In the genomic region with DNA sequence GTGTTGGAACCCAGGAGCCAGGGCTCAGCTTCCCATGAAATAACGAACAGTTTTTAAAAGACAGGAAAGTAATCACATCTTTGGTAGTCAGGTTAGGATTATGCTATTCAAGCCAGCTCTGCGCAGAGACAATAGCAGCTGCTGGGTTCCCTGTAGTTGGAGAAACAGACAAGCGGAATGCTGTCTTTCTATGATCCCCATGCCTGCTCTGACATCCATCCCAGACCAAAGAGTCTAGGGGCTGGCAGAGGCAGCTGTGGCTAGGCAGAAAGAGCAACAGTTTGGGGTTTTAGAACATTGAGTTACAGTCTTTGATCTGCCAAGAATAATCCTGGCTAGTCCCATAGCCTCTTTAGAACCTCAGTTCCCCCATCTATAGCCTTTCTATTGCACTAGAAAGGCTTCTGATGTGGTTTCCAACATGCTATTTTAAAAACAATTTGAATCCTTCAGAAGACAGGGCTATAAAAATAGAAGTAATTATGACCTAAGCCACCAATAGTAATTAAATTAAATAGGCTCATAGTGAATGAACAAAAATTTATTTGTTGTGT, we compare ENCODE assay signal across 23 cellular contexts.
"Had no signal": no experiment of that assay in that cellular context is flagged by ENCODE, and none has a peak within 500 bp of the region (broad histone marks: within the 10 kb centered on the region; RNA-seq: fewer than 3 reads in every experiment).

No MANE protein-coding gene starts in this region.

- H3K27ac ChIP-seq: cardiac muscle cell, gastrocnemius medialis, heart left ventricle, left ventricle myocardium inferior, ovary, psoas muscle, stomach, vagina had no signal

- H3K36me3 ChIP-seq: cardiac muscle cell, gastrocnemius medialis, heart left ventricle, left ventricle myocardium inferior, ovary, stomach, vagina had no signal

- H3K9me3 Mint-ChIP-seq: activated CD8-positive, alpha-beta T cell treated with anti-CD3 and anti-CD28 coated beads for 36 hours; activated naive CD8-positive, alpha-beta T cell treated with anti-CD3 and anti-CD28 coated beads for 36 hours; activated T-helper 17 cell treated with anti-CD3 and anti-CD28 coated beads, Interleukin-2, amount 50 U/mL, for 72 hours; memory B cell had no signal

- H3K4me3 Mint-ChIP-seq: activated CD8-positive, alpha-beta T cell treated with anti-CD3 and anti-CD28 coated beads for 36 hours; activated naive CD8-positive, alpha-beta T cell treated with anti-CD3 and anti-CD28 coated beads for 36 hours; activated T-helper 17 cell treated with anti-CD3 and anti-CD28 coated beads, Interleukin-2, amount 50 U/mL, for 72 hours; memory B cell had no signal

- H3K36me3 Mint-ChIP-seq: activated naive CD8-positive, alpha-beta T cell treated with anti-CD3 and anti-CD28 coated beads for 36 hours; memory B cell had no signal

- H3K4me1 Mint-ChIP-seq: activated naive CD8-positive, alpha-beta T cell treated with anti-CD3 and anti-CD28 coated beads for 36 hours; activated T-helper 17 cell treated with anti-CD3 and anti-CD28 coated beads, Interleukin-2, amount 50 U/mL, for 72 hours; memory B cell had no signal

- H3K27me3 ChIP-seq: cardiac muscle cell, gastrocnemius medialis, ovary, stomach, vagina had no signal

- ATAC-seq: activated CD8-positive, alpha-beta T cell treated with anti-CD3 and anti-CD28 coated beads for 36 hours; activated T-helper 17 cell treated with anti-CD3 and anti-CD28 coated beads, Interleukin-2, amount 50 U/mL, for 72 hours; gastrocnemius medialis; heart left ventricle; psoas muscle; right cardiac atrium had no signal

- DNase-seq: activated CD4-positive, alpha-beta T cell treated with anti-CD3 and anti-CD28 coated beads for 48 hours; activated CD4-positive, CD25-positive, alpha-beta regulatory T cell; activated CD8-positive, alpha-beta T cell treated with anti-CD3 and anti-CD28 coated beads for 36 hours; activated naive CD4-positive, alpha-beta T cell; activated naive CD8-positive, alpha-beta T cell treated with anti-CD3 and anti-CD28 coated beads for 36 hours; activated T-cell treated with anti-CD3 and anti-CD28 coated beads, Interleukin-2, amount 50 U/mL, for 1 hour; amniotic stem cell; gastrocnemius medialis; heart left ventricle; left ventricle myocardium inferior; ovary; psoas muscle; right cardiac atrium; small intestine; stimulated activated CD4-positive, alpha-beta T cell treated with anti-CD3 and anti-CD28 coated beads, Interleukin-15, amount 100 ng/mL, for 24 hours; stimulated activated CD4-positive, alpha-beta T cell treated with anti-CD3 and anti-CD28 coated beads, Interleukin-2, amount 100 ng/mL, for 48 hours; stomach; T-helper 9 cell; trophoblast cell had no signal

- H3K27ac Mint-ChIP-seq: activated CD8-positive, alpha-beta T cell treated with anti-CD3 and anti-CD28 coated beads for 36 hours; activated naive CD8-positive, alpha-beta T cell treated with anti-CD3 and anti-CD28 coated beads for 36 hours; activated T-helper 17 cell treated with anti-CD3 and anti-CD28 coated beads, Interleukin-2, amount 50 U/mL, for 72 hours; memory B cell had no signal

- H3K4me3 ChIP-seq: cardiac muscle cell, gastrocnemius medialis, heart left ventricle, left ventricle myocardium inferior, ovary, psoas muscle, stomach, vagina had no signal

- H3K9me3 ChIP-seq: gastrocnemius medialis, heart left ventricle, left ventricle myocardium inferior, ovary, psoas muscle, stomach, vagina had no signal

- H3K4me1 ChIP-seq: gastrocnemius medialis, heart left ventricle, left ventricle myocardium inferior, psoas muscle, vagina had no signal
